7 cellular contexts compared by ENCODE assay signal in genomic region chr10:95657250-95657649, GRCh38. TPM values are rescaled to one million over a fixed set of nuclear protein-coding genes. Genes with fewer than 3 reads are reported as not detected.
DNase-seq lines count a peak whose midpoint lies in the region; ATAC-seq and TF ChIP-seq lines count a peak whose summit lies in the region.

No MANE protein-coding gene starts in this region.

- peak overlapping the region in 2 of 3 donors; percentile 81 to 84 for H3K9ac ChIP-seq in skeletal muscle tissue (ENCODE audit: low read depth in 1 of 3, low read length in 3 of 3)

- H3K9me3 ChIP-seq in HAP-1: no peaks in the 10 kb centered on the region
- H3K9me3 ChIP-seq in WERI-Rb-1 (ENCODE audit: severe bottlenecking): no peaks in the 10 kb centered on the region
- no peaks in the 10 kb centered on the region for H3K9me3 ChIP-seq in skeletal muscle tissue (ENCODE audit: control insufficient read depth in 3 of 3, low read length in 3 of 3)

- in situ Hi-C loops in HAP-1 (cut with MboI; ENCODE audit: low sequenced_read_pairs): no loop called here

- peaks cover 21% of the 10 kb centered on the region for H3K36me3 ChIP-seq in HAP-1 (replicated peaks)
- H3K36me3 ChIP-seq in WERI-Rb-1: peaks cover 10% of the 10 kb centered on the region
- H3K36me3 ChIP-seq in skeletal muscle tissue (ENCODE audit: control insufficient read depth in 3 of 3, insufficient read depth in 3 of 3, low read length in 3 of 3): no peaks in the 10 kb centered on the region

- H3K27me3 ChIP-seq in HAP-1 (ENCODE audit: low read depth) (no peaks in the 10 kb centered on the region), WERI-Rb-1 (ENCODE audit: insufficient read depth, low read depth, severe bottlenecking) (no peaks in the 10 kb centered on the region), foreskin keratinocyte (no peaks in the 10 kb centered on the region), skeletal muscle tissue (ENCODE audit: control insufficient read depth in 3 of 3, insufficient read depth in 3 of 3, low read length in 3 of 3) (no peaks in the 10 kb centered on the region)

- ATAC-seq in foreskin keratinocyte (no peak), HG02588 (IDR thresholded peaks at IDR 0.05; ENCODE audit: unreplicated experiment) (no peak)

- peak overlapping the region; percentile 74 for H3K4me3 ChIP-seq in HAP-1
- peak overlapping the region; percentile 65 for H3K4me3 ChIP-seq in WERI-Rb-1 (ENCODE audit: low read depth, low read length)
- H3K4me3 ChIP-seq in skeletal muscle tissue (ENCODE audit: low read length in 3 of 3): peak overlapping the region in 2 of 3 donors; percentile 77 to 88

- DNase-seq in HAP-1 (ENCODE audit: low spot score in 2 of 2): no peak
- DNase-seq in WERI-Rb-1: no peak
- DNase-seq in foreskin keratinocyte: no peak
- no peak for DNase-seq in Kasumi-1 (lab: John Stamatoyannopoulos, UW)
- no peak for DNase-seq in AG08396 (ENCODE audit: low spot score)

- no peak for TF ChIP-seq CTCF in WERI-Rb-1 (IDR thresholded peaks at IDR 0.05; ENCODE audit: low read depth, low read length)
- no peak for TF ChIP-seq CTCF in foreskin keratinocyte (conservative IDR thresholded peaks at IDR 0.05)

- H3K4me1 ChIP-seq in HAP-1 (0 out of 2 replicates have a peak, but pooled peaks cover 3% of the 10 kb centered on the region), foreskin keratinocyte (peaks cover 6% of the 10 kb centered on the region), skeletal muscle tissue (ENCODE audit: control insufficient read depth in 3 of 3, insufficient read depth in 3 of 3, low read length in 3 of 3) (peaks cover 5 to 13% (median 10%) of the 10 kb centered on the region in 3 donors)

- H3K27ac ChIP-seq in WERI-Rb-1: no peak overlapping the region
- peak overlapping the region; percentile 46 for H3K27ac ChIP-seq in foreskin keratinocyte
- no peak overlapping the region for H3K27ac ChIP-seq in skeletal muscle tissue (ENCODE audit: low read depth, low read length)

RNA-seq across cellular contexts. Expression of gene ALDH18A1, which starts 0.7 kb away (rescaled TPM):
- total RNA-seq in foreskin keratinocyte: 59.5 and 61.0 TPM in 2 replicates
- polyA plus RNA-seq in foreskin keratinocyte: 24.9 and 29.9 TPM in 2 replicates
- 64.2 TPM for total RNA-seq in skeletal muscle tissue

RNA-seq across cellular contexts. Expression of gene TCTN3, which starts 36.5 kb away (rescaled TPM):
- 29.8 and 33.9 TPM in 2 replicates for total RNA-seq in foreskin keratinocyte
- 26.6 and 30.4 TPM in 2 replicates for polyA plus RNA-seq in foreskin keratinocyte
- total RNA-seq in skeletal muscle tissue: 16.7 TPM
